17 cellular contexts compared by ENCODE assay signal in genomic region chr20:598133-598881, GRCh38. TPM values are rescaled to one million over a fixed set of nuclear protein-coding genes. Genes with fewer than 3 reads are reported as not detected.
DNase-seq lines count a peak whose midpoint lies in the region; ATAC-seq and TF ChIP-seq lines count a peak whose summit lies in the region.
"Had no signal": no experiment of that assay in that cellular context is flagged by ENCODE, and none has a peak within 500 bp of the region (broad histone marks: within the 10 kb centered on the region; RNA-seq: fewer than 3 reads in every experiment).

No MANE protein-coding gene starts in this region.

- no peaks in the 10 kb centered on the region for H3K9me3 ChIP-seq in sigmoid colon
- no peaks in the 10 kb centered on the region for H3K9me3 ChIP-seq in spleen
- H3K9me3 ChIP-seq: A549, BE2C had no signal

- H3K27ac ChIP-seq in sigmoid colon (no peak overlapping the region), spleen (no peak overlapping the region)
- H3K27ac ChIP-seq: A549, C4-2B had no signal

- H3K27me3 ChIP-seq in sigmoid colon (peaks cover 0 to 12% (median 0%) of the 10 kb centered on the region in 3 donors), spleen (replicated peaks in 1 of 7) (peaks cover 0 to 33% (median 8%) of the 10 kb centered on the region in 7 donors)
- H3K27me3 ChIP-seq: BE2C had no signal

- peaks cover 6% of the 10 kb centered on the region for H3K27me3 Mint-ChIP-seq in nephron (ENCODE audit: low read depth)
- H3K27me3 Mint-ChIP-seq in activated naive CD8-positive, alpha-beta T cell treated with anti-CD3 and anti-CD28 coated beads for 36 hours = no peaks in the 10 kb centered on the region

- H3K4me1 ChIP-seq in sigmoid colon (no peaks in the 10 kb centered on the region), spleen (peaks cover 0 to 9% (median 2%) of the 10 kb centered on the region in 6 donors)
- H3K4me1 ChIP-seq: A549, BE2C had no signal

- peak; percentile 52 for DNase-seq in left ventricle myocardium superior
- no peak for DNase-seq in left cardiac atrium
- DNase-seq in SK-N-DZ (ENCODE audit: low spot score) = peak; percentile 34
- peak; percentile 54 for DNase-seq in sigmoid colon
- no peak for DNase-seq in activated naive CD8-positive, alpha-beta T cell treated with anti-CD3 and anti-CD28 coated beads for 36 hours
- DNase-seq in NCI-H187 treated with DMSO at 0.1 percent for 48 hours (lab: John Stamatoyannopoulos, UW) = no peak
- no peak for DNase-seq in spleen
- DNase-seq: BE2C; CD4-positive, alpha-beta memory T cell; DMS79; H7 had no signal

- no peaks in the 10 kb centered on the region for H3K9me3 Mint-ChIP-seq in nephron
- H3K9me3 Mint-ChIP-seq in activated naive CD8-positive, alpha-beta T cell treated with anti-CD3 and anti-CD28 coated beads for 36 hours = no peaks in the 10 kb centered on the region
- H3K9me3 Mint-ChIP-seq: GM23338 had no signal

- no peaks in the 10 kb centered on the region for H3K36me3 ChIP-seq in sigmoid colon
- H3K36me3 ChIP-seq in spleen = no peaks in the 10 kb centered on the region
- H3K36me3 ChIP-seq: BE2C had no signal

- H3K4me3 ChIP-seq in sigmoid colon = no peak overlapping the region
- no peak overlapping the region for H3K4me3 ChIP-seq in spleen
- H3K4me3 ChIP-seq: A549, GM23338 had no signal

- H3K27ac Mint-ChIP-seq in nephron = peak overlapping the region in 2 of 3 experiments; percentile 17 to 21
- H3K27ac Mint-ChIP-seq in activated naive CD8-positive, alpha-beta T cell treated with anti-CD3 and anti-CD28 coated beads for 36 hours = no peak overlapping the region
- H3K27ac Mint-ChIP-seq: CD4-positive, alpha-beta memory T cell; GM23338 had no signal

- TF ChIP-seq POLR2A in sigmoid colon (IDR thresholded peaks at IDR 0.05) = no peak
- TF ChIP-seq POLR2A in spleen (IDR thresholded peaks at IDR 0.05) = no peak

- TF ChIP-seq CTCF in nephron (IDR thresholded peaks at IDR 0.05; ENCODE audit: unreplicated experiment in 3 of 3) (no peak), sigmoid colon (IDR thresholded peaks at IDR 0.05) (no peak), spleen (IDR thresholded peaks at IDR 0.05 in 8 of 11, conservative IDR thresholded peaks at IDR 0.05 in 3 of 11) (no peak)

- intact Hi-C loops in left ventricle myocardium superior (cut with micrococcal nuclease) (no loop called here), left cardiac atrium (cut with DNase I) (no loop called here), sigmoid colon (cut with DNase I) (no loop called here), spleen (cut with DNase I; ENCODE audit: low total_unique reads) (no loop called here)

- WGBS in sigmoid colon, 2 donors = 80 to 87% methylated on average over 14 of the region's 14 CpGs
- 82 to 85% (median 83%) methylated on average over 11 to 14 of the region's 14 CpGs for WGBS in spleen, 5 donors

- TF ChIP-seq EP300 in sigmoid colon (IDR thresholded peaks at IDR 0.05) = no peak

- no peak overlapping the region for H3K4me3 Mint-ChIP-seq in nephron
- no peak overlapping the region for H3K4me3 Mint-ChIP-seq in activated naive CD8-positive, alpha-beta T cell treated with anti-CD3 and anti-CD28 coated beads for 36 hours
- H3K4me3 Mint-ChIP-seq: CD4-positive, alpha-beta memory T cell; GM23338 had no signal

- ATAC-seq in left ventricle myocardium superior (no peak), left cardiac atrium (no peak)
- ATAC-seq: A549, GM23338 had no signal

- H3K36me3 Mint-ChIP-seq in nephron (ENCODE audit: low read depth) = no peaks in the 10 kb centered on the region
- no peaks in the 10 kb centered on the region for H3K36me3 Mint-ChIP-seq in activated naive CD8-positive, alpha-beta T cell treated with anti-CD3 and anti-CD28 coated beads for 36 hours
- H3K36me3 Mint-ChIP-seq: CD4-positive, alpha-beta memory T cell had no signal

- peaks cover 30% of the 10 kb centered on the region for H3K4me1 Mint-ChIP-seq in nephron
- H3K4me1 Mint-ChIP-seq in activated naive CD8-positive, alpha-beta T cell treated with anti-CD3 and anti-CD28 coated beads for 36 hours = no peaks in the 10 kb centered on the region
- H3K4me1 Mint-ChIP-seq: CD4-positive, alpha-beta memory T cell had no signal

RNA-seq across cellular contexts. Expression of gene TCF15, which starts 11.8 kb away (rescaled TPM):
- 11.8 TPM for total RNA-seq in left ventricle myocardium superior
- 10 to 100 TPM in 1 of 2 donors, 1 to 10 TPM in 1; 7.3 to 10.3 TPM for total RNA-seq in left cardiac atrium
- polyA plus RNA-seq in SK-N-DZ (2014; cell fraction: cytosol; rRNA removed) = 1.3 and 1.7 TPM in 2 replicates
- 0.96 and 2.2 TPM in 2 replicates for polyA plus RNA-seq in SK-N-DZ (2014; cell fraction: nucleus; rRNA removed)
- total RNA-seq in sigmoid colon = under 1 TPM in 2 of 4 donors, not detected in 2; 0.36 to 0.66 TPM
- polyA plus RNA-seq in sigmoid colon = under 1 TPM in 1 of 3 donors, not detected in 2; 0.20 TPM
- total RNA-seq in activated naive CD8-positive, alpha-beta T cell treated with anti-CD3 and anti-CD28 coated beads for 36 hours = under 1 TPM; 0.14 to 0.23 TPM
- under 1 TPM in 1 of 7 donors, not detected in 6; 0.22 TPM for total RNA-seq in spleen
- polyA plus RNA-seq in spleen = under 1 TPM in 2 of 3 donors, not detected in 1; 0.06 to 0.21 TPM
- total RNA-seq: CD4-positive, alpha-beta memory T cell; HT-29 had no signal
- polyA plus RNA-seq: A549; AG04450; CD4-positive, alpha-beta memory T cell had no signal

RNA-seq across cellular contexts. Expression of gene SRXN1, which starts 54.7 kb away (rescaled TPM):
- 34.6 TPM for total RNA-seq in left ventricle myocardium superior
- 10 to 100 TPM; 34.1 to 38.9 TPM for total RNA-seq in left cardiac atrium
- polyA plus RNA-seq in SK-N-DZ (2014; cell fraction: cytosol; rRNA removed) = 35.2 and 40.3 TPM in 2 replicates
- 13.9 and 16.4 TPM in 2 replicates for polyA plus RNA-seq in SK-N-DZ (2014; cell fraction: nucleus; rRNA removed)
- 10 to 100 TPM; 16.8 to 32.4 (median 27.1) TPM for total RNA-seq in sigmoid colon
- polyA plus RNA-seq in sigmoid colon = 10 to 100 TPM; 21.0 to 35.6 (median 27.5) TPM
- total RNA-seq in activated naive CD8-positive, alpha-beta T cell treated with anti-CD3 and anti-CD28 coated beads for 36 hours = 10 to 100 TPM; 17.0 to 18.1 TPM
- total RNA-seq in spleen = 10 to 100 TPM; 10.6 to 31.3 (median 14.2) TPM
- 10 to 100 TPM in 1 of 3 donors, 1 to 10 TPM in 2; 4.5 to 11.2 (median 7.0) TPM for polyA plus RNA-seq in spleen

RNA-seq across cellular contexts. Expression of gene CSNK2A1, which starts 54.7 kb away (rescaled TPM):
- 116 TPM for total RNA-seq in left ventricle myocardium superior
- 100 to 1,000 TPM in 1 of 2 donors, 10 to 100 TPM in 1; 86.4 to 110 TPM for total RNA-seq in left cardiac atrium
- 146 and 149 TPM in 2 replicates for polyA plus RNA-seq in SK-N-DZ (2014; cell fraction: cytosol; rRNA removed)
- polyA plus RNA-seq in SK-N-DZ (2014; cell fraction: nucleus; rRNA removed) = 86.3 and 90.8 TPM in 2 replicates
- total RNA-seq in sigmoid colon = 10 to 100 TPM; 51.5 to 77.1 (median 65.9) TPM
- polyA plus RNA-seq in sigmoid colon = 10 to 100 TPM; 33.0 to 44.0 (median 40.5) TPM
- total RNA-seq in activated naive CD8-positive, alpha-beta T cell treated with anti-CD3 and anti-CD28 coated beads for 36 hours = 100 to 1,000 TPM; 180 to 202 TPM
- total RNA-seq in spleen = 10 to 100 TPM; 80.2 to 92.9 (median 88.8) TPM
- 10 to 100 TPM; 16.4 to 25.6 (median 19.5) TPM for polyA plus RNA-seq in spleen

Comparison
In these comparisons a context has a peak if more than half of its experiments do, and no peak if none do; other contexts are left out.
1. DNase-seq: peak in left ventricle myocardium superior (single experiment), SK-N-DZ (single experiment) and sigmoid colon (single experiment); none in left cardiac atrium (single experiment), activated naive CD8-positive, alpha-beta T cell treated with anti-CD3 and anti-CD28 coated beads for 36 hours (single experiment), NCI-H187 treated with DMSO at 0.1 percent for 48 hours (single experiment) and spleen (single experiment).